Comparison of ENCODE assay signal across 20 cellular contexts in genomic region chr13:74174810-74175209, GRCh38.
"Had no signal": no experiment of that assay in that cellular context is flagged by ENCODE, and none has a peak within 500 bp of the region (broad histone marks: within the 10 kb centered on the region; RNA-seq: fewer than 3 reads in every experiment).

No MANE protein-coding gene starts in this region.

- H3K9me3 Mint-ChIP-seq: memory B cell, nephron progenitor cell had no signal

- H3K4me3 Mint-ChIP-seq: memory B cell, nephron progenitor cell had no signal

- H3K4me3 ChIP-seq: coronary artery, lower lobe of right lung, ovary, right lobe of liver, thoracic aorta, tibial nerve, upper lobe of left lung had no signal

- H3K27ac Mint-ChIP-seq: memory B cell, nephron progenitor cell had no signal

- ATAC-seq: left ventricle myocardium superior, lower lobe of right lung, right lobe of liver had no signal

- H3K36me3 ChIP-seq: lower lobe of right lung, ovary, right lobe of liver, thoracic aorta, tibial nerve, upper lobe of left lung had no signal

- H3K36me3 Mint-ChIP-seq: memory B cell had no signal

- H3K9me3 ChIP-seq: lower lobe of right lung, ovary, right lobe of liver, thoracic aorta, tibial nerve, upper lobe of left lung had no signal

- DNase-seq: central memory CD4-positive, alpha-beta T cell; dermis blood vessel endothelial cell; effector memory CD4-positive, alpha-beta T cell; hypothalamus; left ventricle myocardium superior; lower lobe of right lung; nephron progenitor cell; occipital lobe; ovary; right lobe of liver; small intestine; stimulated activated CD4-positive, alpha-beta T cell treated with anti-CD3 and anti-CD28 coated beads, Interleukin-15, amount 100 ng/mL, for 24 hours; stimulated activated CD4-positive, alpha-beta T cell treated with anti-CD3 and anti-CD28 coated beads, Interleukin-2, amount 100 ng/mL, for 48 hours; stimulated activated CD8-positive, alpha-beta memory T cell treated with anti-CD3 and anti-CD28 coated beads, Interleukin-4, amount 100 ng/mL, for 48 hours; stimulated activated naive CD4-positive, alpha-beta T cell treated with Interleukin-2 at 50 U/mL for 16 hours; upper lobe of left lung had no signal

- H3K4me1 ChIP-seq: lower lobe of right lung, right lobe of liver, tibial nerve, upper lobe of left lung had no signal

- H3K27ac ChIP-seq: coronary artery, lower lobe of right lung, ovary, right lobe of liver, thoracic aorta, tibial nerve, upper lobe of left lung had no signal

- H3K27me3 ChIP-seq: ovary, right lobe of liver, tibial nerve, upper lobe of left lung had no signal
